In the genomic region with DNA sequence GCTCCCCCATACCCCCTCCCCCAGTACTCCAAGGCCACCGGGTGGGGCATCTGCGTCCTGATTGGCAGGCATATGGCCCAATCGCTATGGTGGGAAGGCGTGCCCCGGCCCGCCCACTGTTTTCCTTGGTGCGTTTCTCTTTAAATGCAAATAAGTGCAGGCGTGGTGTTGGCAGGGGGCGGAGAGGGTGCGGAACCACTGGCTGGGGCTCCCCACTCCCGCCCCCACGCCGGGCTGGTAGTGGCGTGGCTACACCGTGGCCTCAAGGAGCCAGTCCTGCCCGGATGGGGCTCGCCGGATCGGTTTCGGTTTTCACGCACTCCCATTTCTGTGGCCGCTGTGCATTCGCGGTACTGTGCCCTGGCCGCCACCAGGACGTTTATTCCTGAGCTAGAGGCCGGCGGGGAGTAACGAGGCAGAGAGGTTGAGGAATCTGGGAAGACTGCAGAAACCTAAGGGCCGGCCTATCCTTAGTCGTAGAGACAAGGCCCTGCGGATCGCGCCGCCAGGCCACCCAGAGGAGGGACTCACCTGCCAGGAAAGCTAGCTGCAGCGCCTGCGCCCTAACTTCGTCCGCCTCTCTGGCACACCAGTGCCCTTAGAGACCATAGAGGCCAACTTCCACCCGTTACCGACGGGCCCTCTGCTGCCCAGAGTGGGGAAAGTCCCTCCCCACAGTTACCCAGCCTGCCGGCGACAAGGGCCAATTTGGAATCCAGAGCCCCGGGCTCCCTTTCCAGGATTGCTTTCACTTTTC, we compare ENCODE assay signal across 1 cellular context.
A peak's percentile ranks its signal among the peaks of the same experiment; 100 is the strongest.
TF ChIP-seq lines count a peak whose summit lies in the region.

No MANE protein-coding gene starts in this region.

TF ChIP-seq in H1, 55 proteins besides CTCF, POLR2A, EP300 and RAD21:
- TF ChIP-seq CHD2 (IDR thresholded peaks at IDR 0.05; ENCODE audit: low read length): peak; percentile 66; the same call in 1 of the 2 replicates
- no peak for TF ChIP-seq CHD1 (IDR thresholded peaks at IDR 0.05; ENCODE audit: low read depth, low read length)
- TF ChIP-seq RNF2 (IDR thresholded peaks at IDR 0.05; ENCODE audit: borderline replicate concordance, low read depth, low read length, missing control alignments, poor library complexity, severe bottlenecking): no peak
- TF ChIP-seq NRF1 (IDR thresholded peaks at IDR 0.05; ENCODE audit: low read depth, low read length): no peak
- TF ChIP-seq GTF2F1 (IDR thresholded peaks at IDR 0.05; ENCODE audit: borderline replicate concordance, low read depth, low read length): no peak
- 0 out of 4 replicates have a peak, but pooled peaks of 1 of the 2 experiments have one; percentile 35 for TF ChIP-seq HDAC2 (IDR thresholded peaks at IDR 0.05; ENCODE audit: borderline replicate concordance in 1 of 2, low read depth in 2 of 2, low read length in 2 of 2)
- no peak for TF ChIP-seq EZH2 (IDR thresholded peaks at IDR 0.05; ENCODE audit: low read depth, low read length, severe bottlenecking)
- no peak for TF ChIP-seq RBBP5 (IDR thresholded peaks at IDR 0.05; ENCODE audit: borderline replicate concordance, low read depth, low read length)
- no peak for TF ChIP-seq TAF1 (IDR thresholded peaks at IDR 0.05; ENCODE audit: low read depth, low read length)
- no peak for TF ChIP-seq YY1 (IDR thresholded peaks at IDR 0.05; ENCODE audit: low read depth, low read length)
- TF ChIP-seq MAFK (IDR thresholded peaks at IDR 0.05; ENCODE audit: low read depth, low read length): no peak
- no peak for TF ChIP-seq HDAC6 (IDR thresholded peaks at IDR 0.05; ENCODE audit: low read depth, low read length)
- no peak for TF ChIP-seq RFX5 (IDR thresholded peaks at IDR 0.05; ENCODE audit: borderline replicate concordance, low read depth, low read length)
- TF ChIP-seq SP2 (IDR thresholded peaks at IDR 0.05; ENCODE audit: low read length): peak; percentile 15; the same call in 1 of the 2 replicates
- TF ChIP-seq SP4 (IDR thresholded peaks at IDR 0.05; ENCODE audit: low read length): no peak
- no peak for TF ChIP-seq BRCA1 (IDR thresholded peaks at IDR 0.05; ENCODE audit: low read depth, low read length)
- no peak for TF ChIP-seq SIN3A (conservative IDR thresholded peaks at IDR 0.05 in 1 of 2, IDR thresholded peaks at IDR 0.05 in 1 of 2; ENCODE audit: low read depth in 1 of 2, low read length in 2 of 2)
- no peak for TF ChIP-seq KDM1A (IDR thresholded peaks at IDR 0.05; ENCODE audit: borderline replicate concordance, low read length)
- no peak for TF ChIP-seq RXRA (IDR thresholded peaks at IDR 0.05; ENCODE audit: insufficient read depth, low read depth, low read length)
- TF ChIP-seq JUN (IDR thresholded peaks at IDR 0.05; ENCODE audit: low read depth, low read length): no peak
- TF ChIP-seq BCL11A (IDR thresholded peaks at IDR 0.05; ENCODE audit: low read depth in 2 of 2, low read length in 2 of 2): no peak
- TF ChIP-seq SUZ12 (IDR thresholded peaks at IDR 0.05; ENCODE audit: low read length): no peak
- no peak for TF ChIP-seq SRF (IDR thresholded peaks at IDR 0.05; ENCODE audit: low read depth, low read length)
- TF ChIP-seq, protein P1, sequence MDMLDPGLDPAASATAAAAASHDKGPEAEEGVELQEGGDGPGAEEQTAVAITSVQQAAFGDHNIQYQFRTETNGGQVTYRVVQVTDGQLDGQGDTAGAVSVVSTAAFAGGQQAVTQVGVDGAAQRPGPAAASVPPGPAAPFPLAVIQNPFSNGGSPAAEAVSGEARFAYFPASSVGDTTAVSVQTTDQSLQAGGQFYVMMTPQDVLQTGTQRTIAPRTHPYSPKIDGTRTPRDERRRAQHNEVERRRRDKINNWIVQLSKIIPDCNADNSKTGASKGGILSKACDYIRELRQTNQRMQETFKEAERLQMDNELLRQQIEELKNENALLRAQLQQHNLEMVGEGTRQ (IDR thresholded peaks at IDR 0.05; ENCODE audit: low read length): no peak
- peak; percentile 23 for TF ChIP-seq KDM4A (IDR thresholded peaks at IDR 0.05; ENCODE audit: low read depth, low read length, severe bottlenecking)
- TF ChIP-seq SP1 (IDR thresholded peaks at IDR 0.05; ENCODE audit: low read depth, low read length): peak; percentile 91
- TF ChIP-seq TBP (IDR thresholded peaks at IDR 0.05; ENCODE audit: low read depth, low read length): no peak
- no peak for TF ChIP-seq TEAD4 (IDR thresholded peaks at IDR 0.05; ENCODE audit: low read depth, low read length)
- no peak for TF ChIP-seq CREB1 (IDR thresholded peaks at IDR 0.05)
- no peak for TF ChIP-seq NANOG (IDR thresholded peaks at IDR 0.05; ENCODE audit: insufficient read depth, low read depth, low read length, poor library complexity, severe bottlenecking)
- TF ChIP-seq, protein P2, sequence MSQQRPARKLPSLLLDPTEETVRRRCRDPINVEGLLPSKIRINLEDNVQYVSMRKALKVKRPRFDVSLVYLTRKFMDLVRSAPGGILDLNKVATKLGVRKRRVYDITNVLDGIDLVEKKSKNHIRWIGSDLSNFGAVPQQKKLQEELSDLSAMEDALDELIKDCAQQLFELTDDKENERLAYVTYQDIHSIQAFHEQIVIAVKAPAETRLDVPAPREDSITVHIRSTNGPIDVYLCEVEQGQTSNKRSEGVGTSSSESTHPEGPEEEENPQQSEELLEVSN (IDR thresholded peaks at IDR 0.05): no peak; the same call in 1 of the 2 replicates
- no peak; the same call in 1 of the 2 replicates for TF ChIP-seq POLR2AphosphoS5 (IDR thresholded peaks at IDR 0.05; ENCODE audit: low read depth, low read length)
- TF ChIP-seq, protein P3, sequence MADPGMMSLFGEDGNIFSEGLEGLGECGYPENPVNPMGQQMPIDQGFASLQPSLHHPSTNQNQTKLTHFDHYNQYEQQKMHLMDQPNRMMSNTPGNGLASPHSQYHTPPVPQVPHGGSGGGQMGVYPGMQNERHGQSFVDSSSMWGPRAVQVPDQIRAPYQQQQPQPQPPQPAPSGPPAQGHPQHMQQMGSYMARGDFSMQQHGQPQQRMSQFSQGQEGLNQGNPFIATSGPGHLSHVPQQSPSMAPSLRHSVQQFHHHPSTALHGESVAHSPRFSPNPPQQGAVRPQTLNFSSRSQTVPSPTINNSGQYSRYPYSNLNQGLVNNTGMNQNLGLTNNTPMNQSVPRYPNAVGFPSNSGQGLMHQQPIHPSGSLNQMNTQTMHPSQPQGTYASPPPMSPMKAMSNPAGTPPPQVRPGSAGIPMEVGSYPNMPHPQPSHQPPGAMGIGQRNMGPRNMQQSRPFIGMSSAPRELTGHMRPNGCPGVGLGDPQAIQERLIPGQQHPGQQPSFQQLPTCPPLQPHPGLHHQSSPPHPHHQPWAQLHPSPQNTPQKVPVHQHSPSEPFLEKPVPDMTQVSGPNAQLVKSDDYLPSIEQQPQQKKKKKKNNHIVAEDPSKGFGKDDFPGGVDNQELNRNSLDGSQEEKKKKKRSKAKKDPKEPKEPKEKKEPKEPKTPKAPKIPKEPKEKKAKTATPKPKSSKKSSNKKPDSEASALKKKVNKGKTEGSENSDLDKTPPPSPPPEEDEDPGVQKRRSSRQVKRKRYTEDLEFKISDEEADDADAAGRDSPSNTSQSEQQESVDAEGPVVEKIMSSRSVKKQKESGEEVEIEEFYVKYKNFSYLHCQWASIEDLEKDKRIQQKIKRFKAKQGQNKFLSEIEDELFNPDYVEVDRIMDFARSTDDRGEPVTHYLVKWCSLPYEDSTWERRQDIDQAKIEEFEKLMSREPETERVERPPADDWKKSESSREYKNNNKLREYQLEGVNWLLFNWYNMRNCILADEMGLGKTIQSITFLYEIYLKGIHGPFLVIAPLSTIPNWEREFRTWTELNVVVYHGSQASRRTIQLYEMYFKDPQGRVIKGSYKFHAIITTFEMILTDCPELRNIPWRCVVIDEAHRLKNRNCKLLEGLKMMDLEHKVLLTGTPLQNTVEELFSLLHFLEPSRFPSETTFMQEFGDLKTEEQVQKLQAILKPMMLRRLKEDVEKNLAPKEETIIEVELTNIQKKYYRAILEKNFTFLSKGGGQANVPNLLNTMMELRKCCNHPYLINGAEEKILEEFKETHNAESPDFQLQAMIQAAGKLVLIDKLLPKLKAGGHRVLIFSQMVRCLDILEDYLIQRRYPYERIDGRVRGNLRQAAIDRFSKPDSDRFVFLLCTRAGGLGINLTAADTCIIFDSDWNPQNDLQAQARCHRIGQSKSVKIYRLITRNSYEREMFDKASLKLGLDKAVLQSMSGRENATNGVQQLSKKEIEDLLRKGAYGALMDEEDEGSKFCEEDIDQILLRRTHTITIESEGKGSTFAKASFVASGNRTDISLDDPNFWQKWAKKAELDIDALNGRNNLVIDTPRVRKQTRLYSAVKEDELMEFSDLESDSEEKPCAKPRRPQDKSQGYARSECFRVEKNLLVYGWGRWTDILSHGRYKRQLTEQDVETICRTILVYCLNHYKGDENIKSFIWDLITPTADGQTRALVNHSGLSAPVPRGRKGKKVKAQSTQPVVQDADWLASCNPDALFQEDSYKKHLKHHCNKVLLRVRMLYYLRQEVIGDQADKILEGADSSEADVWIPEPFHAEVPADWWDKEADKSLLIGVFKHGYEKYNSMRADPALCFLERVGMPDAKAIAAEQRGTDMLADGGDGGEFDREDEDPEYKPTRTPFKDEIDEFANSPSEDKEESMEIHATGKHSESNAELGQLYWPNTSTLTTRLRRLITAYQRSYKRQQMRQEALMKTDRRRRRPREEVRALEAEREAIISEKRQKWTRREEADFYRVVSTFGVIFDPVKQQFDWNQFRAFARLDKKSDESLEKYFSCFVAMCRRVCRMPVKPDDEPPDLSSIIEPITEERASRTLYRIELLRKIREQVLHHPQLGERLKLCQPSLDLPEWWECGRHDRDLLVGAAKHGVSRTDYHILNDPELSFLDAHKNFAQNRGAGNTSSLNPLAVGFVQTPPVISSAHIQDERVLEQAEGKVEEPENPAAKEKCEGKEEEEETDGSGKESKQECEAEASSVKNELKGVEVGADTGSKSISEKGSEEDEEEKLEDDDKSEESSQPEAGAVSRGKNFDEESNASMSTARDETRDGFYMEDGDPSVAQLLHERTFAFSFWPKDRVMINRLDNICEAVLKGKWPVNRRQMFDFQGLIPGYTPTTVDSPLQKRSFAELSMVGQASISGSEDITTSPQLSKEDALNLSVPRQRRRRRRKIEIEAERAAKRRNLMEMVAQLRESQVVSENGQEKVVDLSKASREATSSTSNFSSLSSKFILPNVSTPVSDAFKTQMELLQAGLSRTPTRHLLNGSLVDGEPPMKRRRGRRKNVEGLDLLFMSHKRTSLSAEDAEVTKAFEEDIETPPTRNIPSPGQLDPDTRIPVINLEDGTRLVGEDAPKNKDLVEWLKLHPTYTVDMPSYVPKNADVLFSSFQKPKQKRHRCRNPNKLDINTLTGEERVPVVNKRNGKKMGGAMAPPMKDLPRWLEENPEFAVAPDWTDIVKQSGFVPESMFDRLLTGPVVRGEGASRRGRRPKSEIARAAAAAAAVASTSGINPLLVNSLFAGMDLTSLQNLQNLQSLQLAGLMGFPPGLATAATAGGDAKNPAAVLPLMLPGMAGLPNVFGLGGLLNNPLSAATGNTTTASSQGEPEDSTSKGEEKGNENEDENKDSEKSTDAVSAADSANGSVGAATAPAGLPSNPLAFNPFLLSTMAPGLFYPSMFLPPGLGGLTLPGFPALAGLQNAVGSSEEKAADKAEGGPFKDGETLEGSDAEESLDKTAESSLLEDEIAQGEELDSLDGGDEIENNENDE (IDR thresholded peaks at IDR 0.05; ENCODE audit: insufficient replicate concordance, low read length): no peak
- peak; percentile 49; the same call in 1 of the 2 replicates for TF ChIP-seq PHF8 (conservative IDR thresholded peaks at IDR 0.05; ENCODE audit: low read depth, low read length)
- no peak for TF ChIP-seq CEBPB (IDR thresholded peaks at IDR 0.05; ENCODE audit: low read depth, low read length)
